Comparison of ENCODE assay signal across 1 cellular context in genomic region chr3:177220136-177220974, GRCh38.
TF ChIP-seq lines count a peak whose summit lies in the region.

No MANE protein-coding gene starts in this region.

TF ChIP-seq in HepG2, 621 proteins besides CTCF, POLR2A, EP300 and RAD21:
- no peak for TF ChIP-seq ZIK1 (CRISPR knock-in tag; IDR thresholded peaks at IDR 0.05; ENCODE audit: borderline replicate concordance, low read depth)
- TF ChIP-seq FOSL2 (CRISPR knock-in tag; IDR thresholded peaks at IDR 0.05) = peak; percentile 69
- 0 out of 2 replicates have a peak, but pooled peaks have one; percentile 6 for TF ChIP-seq FOXA3 (CRISPR knock-in tag; IDR thresholded peaks at IDR 0.05)
- TF ChIP-seq PLRG1 (conservative IDR thresholded peaks at IDR 0.05) = no peak
TF ChIP-seq in HepG2: peak in this region for 2.
